Comparison of ENCODE assay signal across 1 cellular context in the genomic region with DNA sequence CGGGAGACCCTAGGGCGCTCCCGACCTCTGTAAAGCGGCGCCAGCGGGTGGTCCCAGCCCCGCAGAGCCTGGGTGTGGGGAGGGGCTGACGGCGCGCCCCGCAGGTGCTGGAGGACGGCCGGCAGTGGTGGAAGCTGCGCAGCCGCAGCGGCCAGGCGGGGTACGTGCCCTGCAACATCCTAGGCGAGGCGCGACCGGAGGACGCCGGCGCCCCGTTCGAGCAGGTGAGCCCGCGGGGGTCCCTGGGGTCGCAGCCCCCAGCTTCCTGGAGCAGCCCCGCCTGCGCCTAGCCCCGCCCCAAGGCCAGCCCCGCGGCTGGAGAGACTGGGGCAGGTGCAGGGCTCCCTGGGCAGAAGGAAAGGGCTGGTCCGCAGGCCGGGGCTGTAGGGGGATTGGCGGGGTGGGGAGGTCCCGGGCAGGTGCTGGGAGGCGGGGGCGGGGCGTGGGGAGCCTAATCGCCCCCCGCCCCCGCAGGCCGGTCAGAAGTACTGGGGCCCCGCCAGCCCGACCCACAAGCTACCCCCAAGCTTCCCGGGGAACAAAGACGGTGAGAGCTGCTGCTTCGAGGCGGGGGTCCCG.
TF ChIP-seq lines count a peak whose summit lies in the region.

No MANE protein-coding gene starts in this region.

TF ChIP-seq in IMR-90, 13 proteins besides CTCF, POLR2A, EP300 and RAD21 (continued from another document):
- no peak for TF ChIP-seq MAFK (IDR thresholded peaks at IDR 0.05; ENCODE audit: low read depth, low read length)
- no peak for TF ChIP-seq NFE2L2 (IDR thresholded peaks at IDR 0.05; ENCODE audit: low read depth, low read length)
- no peak for TF ChIP-seq SMC3 (IDR thresholded peaks at IDR 0.05; ENCODE audit: low read depth, low read length)
- TF ChIP-seq ELK1 (IDR thresholded peaks at IDR 0.05; ENCODE audit: borderline replicate concordance, low read depth, low read length), result no peak
- TF ChIP-seq BHLHE40 (IDR thresholded peaks at IDR 0.05; ENCODE audit: low read depth, low read length), result no peak
- TF ChIP-seq CEBPB (IDR thresholded peaks at IDR 0.05; ENCODE audit: low read depth, low read length), result no peak
